Comparison of ENCODE assay signal across 12 cellular contexts in the genomic region with DNA sequence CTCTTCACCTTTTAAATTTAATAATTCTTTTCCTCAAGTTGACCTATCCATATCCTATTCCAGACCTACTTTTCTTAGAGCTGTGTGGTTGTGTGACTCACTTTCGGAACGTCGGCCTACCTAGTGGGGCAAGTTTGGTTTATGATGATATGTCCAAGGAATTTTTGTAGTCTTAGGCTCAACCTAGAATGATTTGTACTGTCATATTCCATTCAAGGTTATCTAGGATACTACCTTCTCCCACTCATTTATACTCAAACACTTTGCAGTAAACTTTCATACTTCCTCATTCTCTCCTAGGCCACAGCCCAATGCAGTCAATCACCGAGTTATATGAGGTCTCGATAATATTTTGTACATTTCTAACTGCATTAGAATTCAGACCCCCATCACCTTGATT.
DNase-seq lines count a peak whose midpoint lies in the region; ATAC-seq and TF ChIP-seq lines count a peak whose summit lies in the region.
"Had no signal": no experiment of that assay in that cellular context is flagged by ENCODE, and none has a peak within 500 bp of the region (broad histone marks: within the 10 kb centered on the region; RNA-seq: fewer than 3 reads in every experiment).

No MANE protein-coding gene starts in this region.

- 99 to 100% methylated on average over 2 to 5 of the region's 5 CpGs for WGBS in endodermal cell (ENCODE audit: insufficient coverage in 1 of 2, insufficient read length in 1 of 2), 2 experiments

- H3K4me2 ChIP-seq in HCT116 (ENCODE audit: low read length) (peak overlapping the region; percentile 24; the same call in 1 of the 2 replicates), OCI-LY7 (ENCODE audit: low read length) (no peak overlapping the region)
- H3K4me2 ChIP-seq: BLaER1 had no signal

- H3K79me2 ChIP-seq in HCT116 (ENCODE audit: insufficient read depth, low read length) (no peaks in the 10 kb centered on the region), OCI-LY7 (ENCODE audit: insufficient read depth, low read depth, low read length) (no peaks in the 10 kb centered on the region)

- peak overlapping the region; percentile 1 to 97 (median 96) for H3K27ac Mint-ChIP-seq in CD4-positive, CD25-positive, alpha-beta regulatory T cell
- peak overlapping the region; percentile 57 for H3K27ac Mint-ChIP-seq in activated naive CD8-positive, alpha-beta T cell treated with anti-CD3 and anti-CD28 coated beads for 36 hours
- H3K27ac Mint-ChIP-seq in endodermal cell: no peak overlapping the region

- H4K20me1 ChIP-seq in HCT116 (ENCODE audit: insufficient read depth): no peaks in the 10 kb centered on the region
- H4K20me1 ChIP-seq in OCI-LY7 (ENCODE audit: insufficient read depth, low read length): peaks cover 7% of the 10 kb centered on the region; the same call in 1 of the 2 replicates

- intact Hi-C loops in HCT116 (cut with micrococcal nuclease): no loop called here
- intact Hi-C loops in OCI-LY7 (cut with micrococcal nuclease; ENCODE audit: unreplicated experiment): loop anchor here (10.0 kb wide), 1 partner anchor 383 kb away; no protein-coding TSS in a partner anchor
- intact Hi-C loops in upper lobe of right lung (cut with DNase I): no loop called here

- no peak for TF ChIP-seq POLR2A in HCT116 (IDR thresholded peaks at IDR 0.05; ENCODE audit: borderline replicate concordance, extremely low read depth, insufficient read depth, insufficient read length)

- no peak overlapping the region for H2AFZ ChIP-seq in HCT116 (ENCODE audit: low read depth, low read length, poor library complexity, severe bottlenecking)
- no peak overlapping the region for H2AFZ ChIP-seq in OCI-LY7 (ENCODE audit: low read length)

- BruUV-seq in HCT116 (replicated peaks; lab: Mats Ljungman, UMichigan) (no TSS peak), OCI-LY7 (replicated peaks; lab: Mats Ljungman, UMichigan) (no TSS peak)

- H3K4me1 Mint-ChIP-seq in CD4-positive, CD25-positive, alpha-beta regulatory T cell: peaks cover 32 to 83% (median 66%) of the 10 kb centered on the region in 4 donors
- peaks cover 73% of the 10 kb centered on the region for H3K4me1 Mint-ChIP-seq in activated naive CD8-positive, alpha-beta T cell treated with anti-CD3 and anti-CD28 coated beads for 36 hours
- H3K4me1 Mint-ChIP-seq in endodermal cell: peaks cover 9% of the 10 kb centered on the region

- H3K27ac ChIP-seq in CD4-positive, CD25-positive, alpha-beta regulatory T cell (ENCODE audit: insufficient read depth, low read length, poor library complexity, severe bottlenecking): peak overlapping the region; percentile 89
- H3K27ac ChIP-seq in HCT116 (ENCODE audit: low read depth, low read length) (no peak overlapping the region), endodermal cell (ENCODE audit: low read depth, low read length) (no peak overlapping the region), OCI-LY7 (ENCODE audit: low read depth, low read length, poor library complexity, severe bottlenecking) (no peak overlapping the region), upper lobe of right lung (no peak overlapping the region)
- H3K27ac ChIP-seq: BLaER1, cardiac muscle cell had no signal

- TF ChIP-seq RAD21 in HCT116 (IDR thresholded peaks at IDR 0.05; ENCODE audit: low read depth): no peak

- H3K9me3 Mint-ChIP-seq in CD4-positive, CD25-positive, alpha-beta regulatory T cell: peaks cover 0 to 1% (median 0%) of the 10 kb centered on the region in 7 donors
- no peaks in the 10 kb centered on the region for H3K9me3 Mint-ChIP-seq in activated naive CD8-positive, alpha-beta T cell treated with anti-CD3 and anti-CD28 coated beads for 36 hours
- H3K9me3 Mint-ChIP-seq in endodermal cell: no peaks in the 10 kb centered on the region

- POLR2A ChIA-PET in HCT116 (lab: Charles Lee) (no interaction called here), OCI-LY7 (lab: Charles Lee) (interaction anchor here (0.8 kb wide), 2 partner anchors 9 to 22 kb away, joined by 3 to 5 read pairs; no protein-coding TSS in a partner anchor)

- H3K9me2 ChIP-seq in HCT116 (ENCODE audit: insufficient read depth) (no peaks in the 10 kb centered on the region), OCI-LY7 (ENCODE audit: insufficient read depth, low read length) (no peaks in the 10 kb centered on the region)

- RAD21 ChIA-PET in HCT116 (lab: Charles Lee; ENCODE audit: low non-redundant PET in 1 of 2, low total read pairs in 2 of 2, uncharacterized antibody in 2 of 2, unreplicated experiment in 2 of 2): no interaction called here

- no peaks in the 10 kb centered on the region for H3K9me3 ChIP-seq in CD4-positive, CD25-positive, alpha-beta regulatory T cell (ENCODE audit: control insufficient read depth in 2 of 2, low read length in 2 of 2)
- H3K9me3 ChIP-seq in HCT116 (ENCODE audit: control insufficient read depth in 1 of 2, insufficient read depth in 1 of 2, low read depth in 1 of 2, low read length in 2 of 2): no peaks in the 10 kb centered on the region
- no peaks in the 10 kb centered on the region for H3K9me3 ChIP-seq in endodermal cell (ENCODE audit: control insufficient read depth, low read length)
- H3K9me3 ChIP-seq in OCI-LY7 (ENCODE audit: low read length): no peaks in the 10 kb centered on the region
- no peaks in the 10 kb centered on the region for H3K9me3 ChIP-seq in upper lobe of right lung
- H3K9me3 ChIP-seq: BLaER1 had no signal

- H3K4me1 ChIP-seq in CD4-positive, CD25-positive, alpha-beta regulatory T cell (ENCODE audit: control insufficient read depth, insufficient read depth, low read length, poor library complexity, severe bottlenecking): peaks cover 72% of the 10 kb centered on the region
- peaks cover 0 to 8% of the 10 kb centered on the region in 2 experiments; a peak in 2 of 4 replicates for H3K4me1 ChIP-seq in HCT116 (ENCODE audit: control insufficient read depth in 1 of 2, insufficient read depth in 2 of 2, low read length in 2 of 2)
- H3K4me1 ChIP-seq in endodermal cell (ENCODE audit: control insufficient read depth, insufficient read depth, low read length): no peaks in the 10 kb centered on the region
- H3K4me1 ChIP-seq in OCI-LY7 (ENCODE audit: insufficient read depth, low read length, poor library complexity, severe bottlenecking): no peaks in the 10 kb centered on the region
- H3K4me1 ChIP-seq in upper lobe of right lung: peaks cover 6% of the 10 kb centered on the region
- H3K4me1 ChIP-seq: BLaER1 had no signal

- H3K36me3 ChIP-seq in CD4-positive, CD25-positive, alpha-beta regulatory T cell (ENCODE audit: control insufficient read depth, insufficient read depth, low read length): peaks cover 21% of the 10 kb centered on the region
- peaks cover 0 to 2% of the 10 kb centered on the region in 2 experiments; a peak in 1 of 4 replicates for H3K36me3 ChIP-seq in HCT116 (ENCODE audit: control insufficient read depth in 1 of 2, insufficient read depth in 2 of 2, low read length in 2 of 2)
- peaks cover 83% of the 10 kb centered on the region for H3K36me3 ChIP-seq in endodermal cell (ENCODE audit: control insufficient read depth, insufficient read depth, low read length)
- H3K36me3 ChIP-seq in OCI-LY7 (ENCODE audit: insufficient read depth, low read length): peaks cover 74% of the 10 kb centered on the region
- peaks cover 88% of the 10 kb centered on the region for H3K36me3 ChIP-seq in upper lobe of right lung

- H3K27me3 ChIP-seq in CD4-positive, CD25-positive, alpha-beta regulatory T cell (ENCODE audit: control insufficient read depth, insufficient read depth, low read length): no peaks in the 10 kb centered on the region
- no peaks in the 10 kb centered on the region for H3K27me3 ChIP-seq in HCT116 (ENCODE audit: insufficient read depth, low read length)
- H3K27me3 ChIP-seq in endodermal cell (ENCODE audit: control insufficient read depth, insufficient read depth, low read length, poor library complexity, severe bottlenecking): no peaks in the 10 kb centered on the region
- no peaks in the 10 kb centered on the region for H3K27me3 ChIP-seq in upper lobe of right lung
- H3K27me3 ChIP-seq: BLaER1, cardiac muscle cell had no signal

- no peak for TF ChIP-seq CTCF in HCT116 (IDR thresholded peaks at IDR 0.05 in 2 of 3, conservative IDR thresholded peaks at IDR 0.05 in 1 of 3; ENCODE audit: borderline replicate concordance in 1 of 3, insufficient read depth in 1 of 3, low read depth in 2 of 3, low read length in 2 of 3)
- no peak for TF ChIP-seq CTCF in endodermal cell (conservative IDR thresholded peaks at IDR 0.05)
- no peak for TF ChIP-seq CTCF in OCI-LY7 (conservative IDR thresholded peaks at IDR 0.05; ENCODE audit: low read length)
- TF ChIP-seq CTCF in upper lobe of right lung (IDR thresholded peaks at IDR 0.05): no peak

- DNase-seq in CD4-positive, CD25-positive, alpha-beta regulatory T cell: no peak
- no peak for DNase-seq in HCT116 (ENCODE audit: low read depth, low spot score)
- no peak for DNase-seq in activated naive CD8-positive, alpha-beta T cell treated with anti-CD3 and anti-CD28 coated beads for 36 hours
- DNase-seq in kidney tubule cell (ENCODE audit: low spot score): peak; percentile 90
- DNase-seq in endodermal cell: no peak
- no peak for DNase-seq in DMS114 treated with DMSO at 0.1 percent for 48 hours (lab: John Stamatoyannopoulos, UW; ENCODE audit: unreplicated experiment)
- DNase-seq in OCI-LY7 (ENCODE audit: low spot score): no peak
- DNase-seq in upper lobe of right lung: no peak
- DNase-seq: islet precursor cell, NCI-H2029 treated with DMSO at 0.1 percent for 48 hours had no signal

- peak overlapping the region in 2 of 4 donors; percentile 8 to 18 for H3K4me3 Mint-ChIP-seq in CD4-positive, CD25-positive, alpha-beta regulatory T cell
- no peak overlapping the region for H3K4me3 Mint-ChIP-seq in activated naive CD8-positive, alpha-beta T cell treated with anti-CD3 and anti-CD28 coated beads for 36 hours
- no peak overlapping the region for H3K4me3 Mint-ChIP-seq in endodermal cell

- ATAC-seq in CD4-positive, CD25-positive, alpha-beta regulatory T cell (ENCODE audit: low read depth in 2 of 2): no peak
- no peak for ATAC-seq in HCT116
- ATAC-seq in upper lobe of right lung: no peak

- H3K27me3 Mint-ChIP-seq in CD4-positive, CD25-positive, alpha-beta regulatory T cell: peaks cover 5% of the 10 kb centered on the region
- no peaks in the 10 kb centered on the region for H3K27me3 Mint-ChIP-seq in activated naive CD8-positive, alpha-beta T cell treated with anti-CD3 and anti-CD28 coated beads for 36 hours
- H3K27me3 Mint-ChIP-seq in endodermal cell (ENCODE audit: insufficient read depth): no peaks in the 10 kb centered on the region

- CTCF ChIA-PET in HCT116 (lab: Charles Lee): no interaction called here
- CTCF ChIA-PET in OCI-LY7 (lab: Charles Lee; ENCODE audit: unreplicated experiment): no interaction called here

- H3K9ac ChIP-seq in HCT116 (ENCODE audit: low read length) (no peak overlapping the region), endodermal cell (ENCODE audit: extremely low read depth, low read length, poor library complexity, severe bottlenecking) (no peak overlapping the region)
- H3K9ac ChIP-seq: BLaER1 had no signal

- peak overlapping the region; percentile 1 for H3K4me3 ChIP-seq in CD4-positive, CD25-positive, alpha-beta regulatory T cell (ENCODE audit: low read depth, low read length)
- H3K4me3 ChIP-seq in HCT116 (replicated peaks in 1 of 2; ENCODE audit: low read depth in 1 of 2, low read length in 2 of 2): no peak overlapping the region
- no peak overlapping the region for H3K4me3 ChIP-seq in endodermal cell (ENCODE audit: low read length)
- no peak overlapping the region for H3K4me3 ChIP-seq in OCI-LY7 (ENCODE audit: low read depth, low read length, poor library complexity, severe bottlenecking)
- H3K4me3 ChIP-seq in upper lobe of right lung: no peak overlapping the region
- H3K4me3 ChIP-seq: BLaER1, cardiac muscle cell had no signal

- H3K36me3 Mint-ChIP-seq in CD4-positive, CD25-positive, alpha-beta regulatory T cell: peaks cover 64% of the 10 kb centered on the region
- peaks cover 61% of the 10 kb centered on the region for H3K36me3 Mint-ChIP-seq in activated naive CD8-positive, alpha-beta T cell treated with anti-CD3 and anti-CD28 coated beads for 36 hours
- H3K36me3 Mint-ChIP-seq in endodermal cell (ENCODE audit: low read depth): peaks cover 52% of the 10 kb centered on the region
